ENCODE assay signal across 27 cellular contexts in the genomic region with DNA sequence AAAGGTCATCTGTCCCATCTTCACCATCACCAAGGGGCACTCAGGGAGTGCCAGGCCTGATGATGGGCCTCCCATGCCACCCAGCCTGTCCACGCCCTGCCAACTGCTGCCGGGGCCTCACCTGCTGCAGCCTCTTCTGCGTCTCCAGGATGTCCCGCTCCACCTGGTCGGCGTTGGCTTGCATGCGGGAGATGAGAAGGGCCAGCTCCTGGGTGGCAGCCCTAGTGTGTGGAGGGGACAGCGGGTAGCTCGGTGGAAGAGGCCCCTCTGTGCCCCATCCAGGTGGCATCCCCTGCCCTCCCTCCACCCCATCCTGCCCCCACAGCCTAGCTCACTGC. TPM values are rescaled to one million over a fixed set of nuclear protein-coding genes. Genes with fewer than 3 reads are reported as not detected.
"Had no signal": no experiment of that assay in that cellular context is flagged by ENCODE, and none has a peak within 500 bp of the region (broad histone marks: within the 10 kb centered on the region; RNA-seq: fewer than 3 reads in every experiment).

No MANE protein-coding gene starts in this region.

- H3K36me3 Mint-ChIP-seq: naive thymus-derived CD4-positive, alpha-beta T cell; neural progenitor cell; stimulated activated memory B cell treated with anti-CD40 and anti-IgM and Interleukin-4, amounts not matched to agents 10 μg/mL and 1 μg/mL and 100 μg/mL, for 72 hours had no signal

- H3K9me3 ChIP-seq: gastrocnemius medialis, left lung, ovary, psoas muscle, spleen, thoracic aorta, tibial nerve, upper lobe of right lung, vagina had no signal

- H3K4me3 Mint-ChIP-seq: effector memory CD8-positive, alpha-beta T cell; naive thymus-derived CD4-positive, alpha-beta T cell; nephron; neural progenitor cell; stimulated activated memory B cell treated with anti-CD40 and anti-IgM and Interleukin-4, amounts not matched to agents 10 μg/mL and 1 μg/mL and 100 μg/mL, for 72 hours; stimulated activated naive CD8-positive, alpha-beta T cell treated with anti-CD3 and anti-CD28 coated beads, Interleukin-15, Interleukin-2, amounts not matched to agents 100 ng/mL and 50 ng/mL, for 24 hours had no signal

- ATAC-seq: effector memory CD8-positive, alpha-beta T cell; gastrocnemius medialis; left lung; naive thymus-derived CD4-positive, alpha-beta T cell; right cardiac atrium; stimulated activated memory B cell treated with anti-CD40 and anti-IgM and Interleukin-4, amounts not matched to agents 10 μg/mL and 1 μg/mL and 100 μg/mL, for 72 hours; upper lobe of right lung had no signal

- DNase-seq: cortex of kidney; effector memory CD8-positive, alpha-beta T cell; erythroblast; foreskin fibroblast; gastrocnemius medialis; head of caudate nucleus; kidney; left lung; mesendoderm; midbrain; naive thymus-derived CD4-positive, alpha-beta T cell; nucleus accumbens; ovary; spleen; stimulated activated CD4-positive, alpha-beta T cell treated with anti-CD3 and anti-CD28 coated beads, Interleukin-4, amount 100 ng/mL, for 4 hours; upper lobe of right lung had no signal

- H2AFZ ChIP-seq: neural progenitor cell had no signal

- H3K9me3 Mint-ChIP-seq: effector memory CD8-positive, alpha-beta T cell; naive thymus-derived CD4-positive, alpha-beta T cell; nephron; neural progenitor cell; stimulated activated memory B cell treated with anti-CD40 and anti-IgM and Interleukin-4, amounts not matched to agents 10 μg/mL and 1 μg/mL and 100 μg/mL, for 72 hours; stimulated activated naive CD8-positive, alpha-beta T cell treated with anti-CD3 and anti-CD28 coated beads, Interleukin-15, Interleukin-2, amounts not matched to agents 100 ng/mL and 50 ng/mL, for 24 hours had no signal

- H3K4me2 ChIP-seq: neural progenitor cell had no signal

- H3K4me3 ChIP-seq: gastrocnemius medialis, left lung, neural progenitor cell, ovary, psoas muscle, skin epidermis, spleen, thoracic aorta, tibial nerve, upper lobe of right lung, vagina had no signal

- H3K27me3 Mint-ChIP-seq: effector memory CD8-positive, alpha-beta T cell; stimulated activated naive CD8-positive, alpha-beta T cell treated with anti-CD3 and anti-CD28 coated beads, Interleukin-15, Interleukin-2, amounts not matched to agents 100 ng/mL and 50 ng/mL, for 24 hours had no signal

- H3K27ac ChIP-seq: gastrocnemius medialis, left lung, neural progenitor cell, ovary, psoas muscle, spleen, thoracic aorta, tibial nerve, upper lobe of right lung, vagina had no signal

- H3K9ac ChIP-seq: neural progenitor cell had no signal

- H3K27me3 ChIP-seq: gastrocnemius medialis, neural progenitor cell, ovary, upper lobe of right lung, vagina had no signal

- H3K4me1 ChIP-seq: gastrocnemius medialis, left lung, neural progenitor cell, psoas muscle, tibial nerve had no signal

- H3K36me3 ChIP-seq: gastrocnemius medialis, neural progenitor cell, ovary, spleen, thoracic aorta, tibial nerve had no signal

- H3K27ac Mint-ChIP-seq: nephron; neural progenitor cell; stimulated activated memory B cell treated with anti-CD40 and anti-IgM and Interleukin-4, amounts not matched to agents 10 μg/mL and 1 μg/mL and 100 μg/mL, for 72 hours; stimulated activated naive CD8-positive, alpha-beta T cell treated with anti-CD3 and anti-CD28 coated beads, Interleukin-15, Interleukin-2, amounts not matched to agents 100 ng/mL and 50 ng/mL, for 24 hours had no signal

RNA-seq across cellular contexts. Expression of gene EVPL, which starts 3.2 kb away (rescaled TPM):
- total RNA-seq: lung microvascular endothelial cell had no signal
